ENCODE assay signal across 8 cellular contexts in the genomic region with DNA sequence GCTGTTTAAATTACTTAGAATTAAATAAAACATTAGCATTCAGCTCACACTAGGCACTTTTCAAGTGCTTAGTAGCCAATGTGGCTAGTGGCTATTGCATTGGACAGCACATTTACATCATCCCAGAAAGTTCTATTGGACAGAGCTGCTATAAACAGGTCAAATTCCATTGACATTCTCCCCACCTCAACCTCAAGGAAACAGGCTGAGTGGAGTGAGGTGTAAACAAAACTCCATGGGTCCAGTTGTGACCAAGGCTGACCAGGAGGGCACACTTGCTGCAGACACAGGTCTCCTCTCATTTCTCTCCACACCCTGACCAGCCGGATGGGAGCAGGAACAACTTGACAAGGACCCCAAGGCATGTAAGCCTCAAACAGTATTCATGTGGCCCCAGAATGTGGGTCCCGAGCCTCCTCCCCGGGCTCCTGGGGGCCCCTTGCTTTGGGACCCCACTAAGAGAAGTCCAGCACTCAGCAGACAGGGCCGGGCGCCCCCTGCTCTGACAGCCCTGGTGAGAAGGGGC. TPM values are rescaled to one million over a fixed set of nuclear protein-coding genes. Genes with fewer than 3 reads are reported as not detected.
DNase-seq lines count a peak whose midpoint lies in the region; ATAC-seq and TF ChIP-seq lines count a peak whose summit lies in the region.

No MANE protein-coding gene starts in this region.

- ATAC-seq in Right ventricle myocardium superior (ENCODE audit: poor library complexity): peak; percentile 23

- H4K8ac ChIP-seq in mesendoderm (ENCODE audit: low read depth, low read length): no peak overlapping the region

- peak overlapping the region; percentile 59 for H3K4me2 ChIP-seq in mesendoderm (ENCODE audit: low read length)

- H3K79me1 ChIP-seq in mesendoderm (ENCODE audit: low read length): no peaks in the 10 kb centered on the region

- H3K4me1 ChIP-seq in breast epithelium: no peaks in the 10 kb centered on the region
- no peaks in the 10 kb centered on the region for H3K4me1 ChIP-seq in mesendoderm (ENCODE audit: control insufficient read depth, low read depth, low read length)
- H3K4me1 ChIP-seq in vagina: peaks cover 9% of the 10 kb centered on the region

- H3K9ac ChIP-seq in mesendoderm (ENCODE audit: low read length): peak overlapping the region; percentile 62

- H3K4ac ChIP-seq in mesendoderm (ENCODE audit: low read depth, low read length): no peak overlapping the region

- TF ChIP-seq POLR2A in breast epithelium (IDR thresholded peaks at IDR 0.05) (no peak), vagina (IDR thresholded peaks at IDR 0.05) (no peak)

- H3K56ac ChIP-seq in mesendoderm (ENCODE audit: low read length): peak overlapping the region; percentile 79

- TF ChIP-seq CTCF in breast epithelium (IDR thresholded peaks at IDR 0.05) (no peak), vagina (IDR thresholded peaks at IDR 0.05) (no peak)

- H3K23ac ChIP-seq in mesendoderm (ENCODE audit: low read length): no peak overlapping the region

- H2BK15ac ChIP-seq in mesendoderm (replicated peaks; ENCODE audit: low read depth): no peak overlapping the region

- DNase-seq in Right ventricle myocardium superior (no peak), cardiac septum (ENCODE audit: low spot score) (no peak), breast epithelium (ENCODE audit: low spot score in 2 of 2) (no peak), mesendoderm (no peak), vagina (ENCODE audit: extremely low spot score in 2 of 2) (no peak), hepatic stellate cell (ENCODE audit: low spot score) (no peak), SK-N-DZ (ENCODE audit: low spot score) (no peak), NOMO-1 treated with dmso at 0.1 percent for 144 hours (lab: John Stamatoyannopoulos, UW; ENCODE audit: unreplicated experiment) (no peak)

- no peak overlapping the region for H2AK5ac ChIP-seq in mesendoderm (ENCODE audit: low read length)

- H3K79me2 ChIP-seq in mesendoderm (ENCODE audit: control insufficient read depth, insufficient read depth, low read length): no peaks in the 10 kb centered on the region

- H3K18ac ChIP-seq in mesendoderm (ENCODE audit: low read length): no peak overlapping the region

- H2BK120ac ChIP-seq in mesendoderm (ENCODE audit: low read depth, low read length): no peak overlapping the region

- intact Hi-C loops in Right ventricle myocardium superior (cut with DNase I): no loop called here
- intact Hi-C loops in cardiac septum (cut with DNase I): no loop called here
- intact Hi-C loops in breast epithelium (cut with DNase I; ENCODE audit: low total_unique reads): no loop called here
- intact Hi-C loops in vagina (cut with DNase I): no loop called here

- no peak overlapping the region for H4K5ac ChIP-seq in mesendoderm (ENCODE audit: low read length)

- no peak overlapping the region for H2BK5ac ChIP-seq in mesendoderm (ENCODE audit: low read length)

- H3K27ac ChIP-seq in breast epithelium (peak overlapping the region; percentile 74 to 77), mesendoderm (ENCODE audit: low read depth, low read length) (no peak overlapping the region), vagina (peak overlapping the region; percentile 24)

- WGBS in mesendoderm (ENCODE audit: extremely low coverage, insufficient coverage, low lambda C conversion rate): no CpG with 5 or more reads among the region's 5 CpGs

- H3K4me3 ChIP-seq in breast epithelium: peak overlapping the region; percentile 66 to 94 (median 78)
- peak overlapping the region; percentile 3 for H3K4me3 ChIP-seq in mesendoderm (ENCODE audit: low read length)
- H3K4me3 ChIP-seq in vagina: peak overlapping the region; percentile 67 to 76

- H3K36me3 ChIP-seq in breast epithelium (no peaks in the 10 kb centered on the region), mesendoderm (ENCODE audit: control insufficient read depth, insufficient read depth, low read length) (no peaks in the 10 kb centered on the region), vagina (no peaks in the 10 kb centered on the region)

- H3K9me3 ChIP-seq in breast epithelium (no peaks in the 10 kb centered on the region), vagina (no peaks in the 10 kb centered on the region)

- H3K27me3 ChIP-seq in breast epithelium (no peaks in the 10 kb centered on the region), mesendoderm (ENCODE audit: insufficient read depth, low read length, poor library complexity) (no peaks in the 10 kb centered on the region), vagina (peaks cover 4% of the 10 kb centered on the region)

RNA-seq across cellular contexts. Expression of gene C17orf113, which starts 0.5 kb away (rescaled TPM):
- total RNA-seq in Right ventricle myocardium superior (0.59 TPM), cardiac septum (0.43 TPM), breast epithelium (1 to 10 TPM; 1.3 to 4.0 (median 2.3) TPM), vagina (0.49 TPM)
- 0.29 TPM for polyA plus RNA-seq in mesendoderm (2013, experiment 1 of 2)
- 0.20 TPM for polyA plus RNA-seq in mesendoderm (2013, experiment 2 of 2)
- 2.0 and 2.5 TPM in 2 replicates for polyA plus RNA-seq in SK-N-DZ (2014; cell fraction: cytosol; rRNA removed)
- 1.7 and 2.3 TPM in 2 replicates for polyA plus RNA-seq in SK-N-DZ (2014; cell fraction: nucleus; rRNA removed)

RNA-seq across cellular contexts. Expression of gene NKIRAS2, which starts 30.0 kb away (rescaled TPM):
- total RNA-seq in Right ventricle myocardium superior: 43.8 TPM
- 50.7 TPM for total RNA-seq in cardiac septum
- 10 to 100 TPM; 21.6 to 33.8 (median 22.5) TPM for total RNA-seq in breast epithelium
- polyA plus RNA-seq in mesendoderm (2013, experiment 1 of 2): 43.6 TPM
- 42.4 TPM for polyA plus RNA-seq in mesendoderm (2013, experiment 2 of 2)
- total RNA-seq in vagina: 28.7 TPM
- polyA plus RNA-seq in SK-N-DZ (2014; cell fraction: cytosol; rRNA removed): 79.4 and 94.0 TPM in 2 replicates
- 26.2 and 34.8 TPM in 2 replicates for polyA plus RNA-seq in SK-N-DZ (2014; cell fraction: nucleus; rRNA removed)

RNA-seq across cellular contexts. Expression of gene DNAJC7, which starts 32.7 kb away (rescaled TPM):
- 81.2 TPM for total RNA-seq in Right ventricle myocardium superior
- 77.4 TPM for total RNA-seq in cardiac septum
- total RNA-seq in breast epithelium: 10 to 100 TPM; 69.7 to 73.7 (median 70.4) TPM
- 157 TPM for polyA plus RNA-seq in mesendoderm (2013, experiment 1 of 2)
- 150 TPM for polyA plus RNA-seq in mesendoderm (2013, experiment 2 of 2)
- total RNA-seq in vagina: 60.2 TPM
- polyA plus RNA-seq in SK-N-DZ (2014; cell fraction: cytosol; rRNA removed): 159 and 167 TPM in 2 replicates
- 80.4 and 84.3 TPM in 2 replicates for polyA plus RNA-seq in SK-N-DZ (2014; cell fraction: nucleus; rRNA removed)

RNA-seq across cellular contexts. Expression of gene ZNF385C, which starts 48.4 kb away (rescaled TPM):
- 0.16 TPM for total RNA-seq in Right ventricle myocardium superior
- 0.13 TPM for total RNA-seq in cardiac septum
- 1 to 10 TPM in 1 of 3 donors, under 1 TPM in 2; 0.48 to 1.0 (median 0.66) TPM for total RNA-seq in breast epithelium
- 3.5 TPM for polyA plus RNA-seq in mesendoderm (2013, experiment 1 of 2)
- 3.2 TPM for polyA plus RNA-seq in mesendoderm (2013, experiment 2 of 2)
- total RNA-seq in vagina: 0.49 TPM
- 12.5 and 12.6 TPM in 2 replicates for polyA plus RNA-seq in SK-N-DZ (2014; cell fraction: cytosol; rRNA removed)
- polyA plus RNA-seq in SK-N-DZ (2014; cell fraction: nucleus; rRNA removed): 6.9 and 13.5 TPM in 2 replicates

Comparison
In these comparisons a context has a peak if more than half of its experiments do, and no peak if none do; other contexts are left out.
1. H3K4me3 ChIP-seq: peak in every context shown above with its lines; median percentile 78 in breast epithelium; 72 in vagina; 3 in mesendoderm.